In genomic region chr9:133877327-133877726, GRCh38 we compare ENCODE assay signal across 1 cellular context.
TF ChIP-seq lines count a peak whose summit lies in the region.

No MANE protein-coding gene starts in this region.

TF ChIP-seq in HepG2, 621 proteins besides CTCF, POLR2A, EP300 and RAD21 (continued from another document):
- TF ChIP-seq HNF4G (IDR thresholded peaks at IDR 0.05; ENCODE audit: borderline replicate concordance, low read depth, low read length) (no peak), HNF4G (CRISPR knock-in tag; IDR thresholded peaks at IDR 0.05; ENCODE audit: borderline replicate concordance, low read depth) (no peak), ZNF460 (CRISPR knock-in tag; IDR thresholded peaks at IDR 0.05; ENCODE audit: borderline replicate concordance) (no peak), ZNF644 (CRISPR knock-in tag; IDR thresholded peaks at IDR 0.05; ENCODE audit: low read depth) (no peak), TAF1 (CRISPR knock-in tag; IDR thresholded peaks at IDR 0.05) (no peak), ATAD3A (CRISPR knock-in tag; IDR thresholded peaks at IDR 0.05) (no peak), NRL (CRISPR knock-in tag; IDR thresholded peaks at IDR 0.05; ENCODE audit: borderline replicate concordance) (no peak), IRF2 (CRISPR knock-in tag; IDR thresholded peaks at IDR 0.05) (no peak), ZNF350 (CRISPR knock-in tag; IDR thresholded peaks at IDR 0.05; ENCODE audit: borderline replicate concordance, low read depth) (no peak), RNF2 (conservative IDR thresholded peaks at IDR 0.05; ENCODE audit: low read depth) (no peak), ZBTB43 (CRISPR knock-in tag; conservative IDR thresholded peaks at IDR 0.05) (no peak)
